In genomic region chr6:100479180-100480035, GRCh38 we compare ENCODE assay signal across 9 cellular contexts. TPM values are rescaled to one million over a fixed set of nuclear protein-coding genes. Genes with fewer than 3 reads are reported as not detected.
DNase-seq lines count a peak whose midpoint lies in the region; ATAC-seq, FAIRE-seq and TF ChIP-seq lines count a peak whose summit lies in the region.
"Had no signal": no experiment of that assay in that cellular context is flagged by ENCODE, and none has a peak within 500 bp of the region (broad histone marks: within the 10 kb centered on the region; RNA-seq: fewer than 3 reads in every experiment).

No MANE protein-coding gene starts in this region.

- H3K36me3 Mint-ChIP-seq in activated T-helper 2 cell treated with anti-CD3 and anti-CD28 coated beads, Interferon-gamma antibody, Interleukin-2, Interleukin-4, amounts not matched to agents 10 μg/mL and 5 μg/mL and 100 μg/mL, durations not matched to agents 14 hours and 24 hours and 36 hours (ENCODE audit: low read depth): no peaks in the 10 kb centered on the region

- H3K4me3 ChIP-seq in suprapubic skin: no peak overlapping the region

- intact Hi-C loops in activated T-helper 2 cell treated with anti-CD3 and anti-CD28 coated beads, Interferon-gamma antibody, Interleukin-2, Interleukin-4, amounts not matched to agents 10 μg/mL and 5 μg/mL and 100 μg/mL, durations not matched to agents 14 hours and 24 hours and 36 hours (cut with micrococcal nuclease): loop anchor here (1.0 to 10.0 kb wide), 5 partner anchors 135 to 615 kb away; no protein-coding TSS in a partner anchor

- WGBS in suprapubic skin: 72% methylated on average over 3 of the region's 3 CpGs

- CTCF ChIA-PET in GM10248 (lab: Yijun Ruan, JAX): interaction anchor here (0.7 to 2.3 kb wide), 11 partner anchors 11 to 612 kb away, joined by 3 to 10 read pairs (median 4); partner anchors contain the start of gene SIM1

- FAIRE-seq in frontal cortex (lab: Jason Lieb, UNC): peak; percentile 87

- H3K27ac ChIP-seq in suprapubic skin: no peak overlapping the region

- no peak for TF ChIP-seq EP300 in suprapubic skin (IDR thresholded peaks at IDR 0.05)

- no peaks in the 10 kb centered on the region for H3K36me3 ChIP-seq in suprapubic skin

- POLR2A ChIA-PET in GM10248 (lab: Yijun Ruan, JAX): no interaction called here

- no peaks in the 10 kb centered on the region for H3K9me3 ChIP-seq in suprapubic skin

- TF ChIP-seq POLR2A in suprapubic skin (IDR thresholded peaks at IDR 0.05): no peak

- no peaks in the 10 kb centered on the region for H3K4me1 ChIP-seq in suprapubic skin

- peaks cover 14% of the 10 kb centered on the region for H3K4me1 Mint-ChIP-seq in activated T-helper 2 cell treated with anti-CD3 and anti-CD28 coated beads, Interferon-gamma antibody, Interleukin-2, Interleukin-4, amounts not matched to agents 10 μg/mL and 5 μg/mL and 100 μg/mL, durations not matched to agents 14 hours and 24 hours and 36 hours (ENCODE audit: low read depth)

- H3K9me3 Mint-ChIP-seq in activated T-helper 2 cell treated with anti-CD3 and anti-CD28 coated beads, Interferon-gamma antibody, Interleukin-2, Interleukin-4, amounts not matched to agents 10 μg/mL and 5 μg/mL and 100 μg/mL, durations not matched to agents 14 hours and 24 hours and 36 hours: no peaks in the 10 kb centered on the region
- H3K9me3 Mint-ChIP-seq: activated T-cell treated with anti-CD3 and anti-CD28 coated beads, Interleukin-2, amount 50 U/mL, for 72 hours had no signal

- no peak overlapping the region for H3K4me3 Mint-ChIP-seq in activated T-helper 2 cell treated with anti-CD3 and anti-CD28 coated beads, Interferon-gamma antibody, Interleukin-2, Interleukin-4, amounts not matched to agents 10 μg/mL and 5 μg/mL and 100 μg/mL, durations not matched to agents 14 hours and 24 hours and 36 hours (ENCODE audit: low read depth)
- H3K4me3 Mint-ChIP-seq: activated T-cell treated with anti-CD3 and anti-CD28 coated beads, Interleukin-2, amount 50 U/mL, for 72 hours had no signal

- DNase-seq in GM10248 (ENCODE audit: extremely low spot score) (no peak), HS-5 (ENCODE audit: low read depth) (peak; percentile 35), SK-N-DZ (ENCODE audit: low spot score) (peak; percentile 57), frontal cortex (ENCODE audit: low spot score in 2 of 2) (peak in 1 of 2 donors; percentile 20), suprapubic skin (ENCODE audit: low spot score in 2 of 2) (no peak), GDM1 (lab: John Stamatoyannopoulos, UW) (no peak)
- no peak for DNase-seq in activated T-helper 2 cell treated with anti-CD3 and anti-CD28 coated beads, Interferon-gamma antibody, Interleukin-2, Interleukin-4, amounts not matched to agents 10 μg/mL and 5 μg/mL and 100 μg/mL, durations not matched to agents 14 hours and 24 hours and 36 hours (ENCODE audit: low spot score)
- DNase-seq: activated T-cell treated with anti-CD3 and anti-CD28 coated beads, Interleukin-2, amount 50 U/mL, for 72 hours had no signal

- peak; percentile 70 for TF ChIP-seq CTCF in GM10248 (IDR thresholded peaks at IDR 0.05; ENCODE audit: control extremely low read depth, extremely low read depth, low read depth, missing control alignments)
- TF ChIP-seq CTCF in suprapubic skin (IDR thresholded peaks at IDR 0.05): peak; percentile 40 to 52

- peaks cover 13% of the 10 kb centered on the region for H3K27me3 ChIP-seq in suprapubic skin

- peaks cover 14% of the 10 kb centered on the region for H3K27me3 Mint-ChIP-seq in activated T-helper 2 cell treated with anti-CD3 and anti-CD28 coated beads, Interferon-gamma antibody, Interleukin-2, Interleukin-4, amounts not matched to agents 10 μg/mL and 5 μg/mL and 100 μg/mL, durations not matched to agents 14 hours and 24 hours and 36 hours (ENCODE audit: low read depth)

- peak; percentile 57 for ATAC-seq in GM21423 (IDR thresholded peaks at IDR 0.05; ENCODE audit: unreplicated experiment)

- no peak overlapping the region for H3K27ac Mint-ChIP-seq in activated T-helper 2 cell treated with anti-CD3 and anti-CD28 coated beads, Interferon-gamma antibody, Interleukin-2, Interleukin-4, amounts not matched to agents 10 μg/mL and 5 μg/mL and 100 μg/mL, durations not matched to agents 14 hours and 24 hours and 36 hours
- H3K27ac Mint-ChIP-seq: activated T-cell treated with anti-CD3 and anti-CD28 coated beads, Interleukin-2, amount 50 U/mL, for 72 hours had no signal

RNA-seq across cellular contexts. Expression of gene SIM1, which starts 14.7 kb away (rescaled TPM):
- not detected in 2 replicates for polyA plus RNA-seq in SK-N-DZ (2014; cell fraction: cytosol; rRNA removed)
- not detected in 2 replicates for polyA plus RNA-seq in SK-N-DZ (2014; cell fraction: nucleus; rRNA removed)
- not detected for total RNA-seq in frontal cortex
- under 1 TPM; 0.18 to 0.72 (median 0.42) TPM for total RNA-seq in suprapubic skin
- 0.02 TPM in 1 of 2 replicates, not detected in the other for total RNA-seq in activated T-helper 2 cell treated with anti-CD3 and anti-CD28 coated beads, Interferon-gamma antibody, Interleukin-2, Interleukin-4, amounts not matched to agents 10 μg/mL and 5 μg/mL and 100 μg/mL, durations not matched to agents 14 hours and 24 hours and 36 hours

Comparison
In these comparisons a context has a peak if more than half of its experiments do, and no peak if none do; other contexts are left out.
1. DNase-seq: peak in HS-5 (single experiment) and SK-N-DZ (single experiment); none in GM10248 (single experiment), suprapubic skin (0 of 2), activated T-helper 2 cell treated with anti-CD3 and anti-CD28 coated beads, Interferon-gamma antibody, Interleukin-2, Interleukin-4, amounts not matched to agents 10 μg/mL and 5 μg/mL and 100 μg/mL, durations not matched to agents 14 hours and 24 hours and 36 hours (single experiment) and GDM1 (single experiment).